ENCODE assay signal across 1 cellular context in the genomic region with DNA sequence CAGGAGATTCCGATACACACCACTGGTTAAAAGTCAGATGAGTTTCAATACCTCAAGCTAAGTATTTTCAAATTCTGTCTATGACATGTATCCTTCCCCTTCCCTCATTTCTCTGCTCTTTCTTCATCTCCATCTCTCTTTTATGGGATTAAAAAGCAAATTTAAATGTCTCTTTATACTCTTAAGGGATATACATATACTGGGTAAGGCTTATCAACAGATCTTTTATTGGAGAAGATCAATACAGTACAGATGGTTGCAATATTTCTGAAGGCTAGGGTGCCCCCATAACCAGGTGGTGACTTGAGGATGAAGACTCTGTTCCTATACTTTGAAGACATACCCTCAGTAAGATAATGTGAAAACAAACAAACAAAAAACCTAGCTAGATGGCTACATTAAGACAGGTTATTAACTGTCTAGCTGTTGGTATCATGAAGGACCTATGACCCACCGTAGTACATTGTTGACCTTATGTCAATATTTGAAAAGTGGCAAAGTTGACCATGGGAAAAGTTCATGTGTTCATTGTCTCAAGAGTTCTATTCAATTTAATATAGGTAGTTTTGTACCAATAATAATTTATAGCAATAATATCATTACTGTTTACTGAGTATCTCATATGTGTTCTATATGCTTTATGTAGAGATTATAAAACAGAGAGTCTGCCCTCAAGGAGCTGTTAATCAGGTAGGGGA.
TF ChIP-seq lines count a peak whose summit lies in the region.

No MANE protein-coding gene starts in this region.

TF ChIP-seq in HepG2, 621 proteins besides CTCF, POLR2A, EP300 and RAD21 (continued from another document and continues in another):
- TF ChIP-seq, protein P1, sequence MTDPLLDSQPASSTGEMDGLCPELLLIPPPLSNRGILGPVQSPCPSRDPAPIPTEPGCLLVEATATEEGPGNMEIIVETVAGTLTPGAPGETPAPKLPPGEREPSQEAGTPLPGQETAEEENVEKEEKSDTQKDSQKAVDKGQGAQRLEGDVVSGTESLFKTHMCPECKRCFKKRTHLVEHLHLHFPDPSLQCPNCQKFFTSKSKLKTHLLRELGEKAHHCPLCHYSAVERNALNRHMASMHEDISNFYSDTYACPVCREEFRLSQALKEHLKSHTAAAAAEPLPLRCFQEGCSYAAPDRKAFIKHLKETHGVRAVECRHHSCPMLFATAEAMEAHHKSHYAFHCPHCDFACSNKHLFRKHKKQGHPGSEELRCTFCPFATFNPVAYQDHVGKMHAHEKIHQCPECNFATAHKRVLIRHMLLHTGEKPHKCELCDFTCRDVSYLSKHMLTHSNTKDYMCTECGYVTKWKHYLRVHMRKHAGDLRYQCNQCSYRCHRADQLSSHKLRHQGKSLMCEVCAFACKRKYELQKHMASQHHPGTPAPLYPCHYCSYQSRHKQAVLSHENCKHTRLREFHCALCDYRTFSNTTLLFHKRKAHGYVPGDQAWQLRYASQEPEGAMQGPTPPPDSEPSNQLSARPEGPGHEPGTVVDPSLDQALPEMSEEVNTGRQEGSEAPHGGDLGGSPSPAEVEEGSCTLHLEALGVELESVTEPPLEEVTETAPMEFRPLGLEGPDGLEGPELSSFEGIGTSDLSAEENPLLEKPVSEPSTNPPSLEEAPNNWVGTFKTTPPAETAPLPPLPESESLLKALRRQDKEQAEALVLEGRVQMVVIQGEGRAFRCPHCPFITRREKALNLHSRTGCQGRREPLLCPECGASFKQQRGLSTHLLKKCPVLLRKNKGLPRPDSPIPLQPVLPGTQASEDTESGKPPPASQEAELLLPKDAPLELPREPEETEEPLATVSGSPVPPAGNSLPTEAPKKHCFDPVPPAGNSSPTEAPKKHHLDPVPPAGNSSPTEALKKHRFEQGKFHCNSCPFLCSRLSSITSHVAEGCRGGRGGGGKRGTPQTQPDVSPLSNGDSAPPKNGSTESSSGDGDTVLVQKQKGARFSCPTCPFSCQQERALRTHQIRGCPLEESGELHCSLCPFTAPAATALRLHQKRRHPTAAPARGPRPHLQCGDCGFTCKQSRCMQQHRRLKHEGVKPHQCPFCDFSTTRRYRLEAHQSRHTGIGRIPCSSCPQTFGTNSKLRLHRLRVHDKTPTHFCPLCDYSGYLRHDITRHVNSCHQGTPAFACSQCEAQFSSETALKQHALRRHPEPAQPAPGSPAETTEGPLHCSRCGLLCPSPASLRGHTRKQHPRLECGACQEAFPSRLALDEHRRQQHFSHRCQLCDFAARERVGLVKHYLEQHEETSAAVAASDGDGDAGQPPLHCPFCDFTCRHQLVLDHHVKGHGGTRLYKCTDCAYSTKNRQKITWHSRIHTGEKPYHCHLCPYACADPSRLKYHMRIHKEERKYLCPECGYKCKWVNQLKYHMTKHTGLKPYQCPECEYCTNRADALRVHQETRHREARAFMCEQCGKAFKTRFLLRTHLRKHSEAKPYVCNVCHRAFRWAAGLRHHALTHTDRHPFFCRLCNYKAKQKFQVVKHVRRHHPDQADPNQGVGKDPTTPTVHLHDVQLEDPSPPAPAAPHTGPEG (CRISPR knock-in tag; IDR thresholded peaks at IDR 0.05): no peak
- no peak for TF ChIP-seq ZNF17 (CRISPR knock-in tag; IDR thresholded peaks at IDR 0.05)
- no peak for TF ChIP-seq POLR2G (IDR thresholded peaks at IDR 0.05; ENCODE audit: low read depth, low read length)
- TF ChIP-seq MED1 (CRISPR knock-in tag; IDR thresholded peaks at IDR 0.05): no peak; the same call in 1 of the 2 replicates
- no peak for TF ChIP-seq RBM39 (IDR thresholded peaks at IDR 0.05; ENCODE audit: low read depth, low read length, poor library complexity, severe bottlenecking)
- no peak for TF ChIP-seq SYNCRIP (IDR thresholded peaks at IDR 0.05; ENCODE audit: insufficient read depth, low read depth, low read length)
- no peak for TF ChIP-seq RBFOX2 (IDR thresholded peaks at IDR 0.05; ENCODE audit: low read depth, low read length)
- TF ChIP-seq, protein P2, sequence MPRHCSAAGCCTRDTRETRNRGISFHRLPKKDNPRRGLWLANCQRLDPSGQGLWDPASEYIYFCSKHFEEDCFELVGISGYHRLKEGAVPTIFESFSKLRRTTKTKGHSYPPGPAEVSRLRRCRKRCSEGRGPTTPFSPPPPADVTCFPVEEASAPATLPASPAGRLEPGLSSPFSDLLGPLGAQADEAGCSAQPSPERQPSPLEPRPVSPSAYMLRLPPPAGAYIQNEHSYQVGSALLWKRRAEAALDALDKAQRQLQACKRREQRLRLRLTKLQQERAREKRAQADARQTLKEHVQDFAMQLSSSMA (CRISPR knock-in tag; IDR thresholded peaks at IDR 0.05): no peak
- TF ChIP-seq HNRNPUL1 (IDR thresholded peaks at IDR 0.05; ENCODE audit: low read depth, low read length): no peak
- TF ChIP-seq KAT8 (CRISPR knock-in tag; IDR thresholded peaks at IDR 0.05): no peak
- TF ChIP-seq PHF20 (CRISPR knock-in tag; IDR thresholded peaks at IDR 0.05): no peak
- TF ChIP-seq FOXA3 (CRISPR knock-in tag; IDR thresholded peaks at IDR 0.05): peak; percentile 93
- TF ChIP-seq HDAC2 (CRISPR knock-in tag; IDR thresholded peaks at IDR 0.05): no peak; the same call in 1 of the 2 replicates
- no peak for TF ChIP-seq TP53 (CRISPR knock-in tag; conservative IDR thresholded peaks at IDR 0.05)
- TF ChIP-seq CREM (IDR thresholded peaks at IDR 0.05): peak; percentile 31; the same call in 1 of the 2 replicates
- TF ChIP-seq CREM (CRISPR knock-in tag; IDR thresholded peaks at IDR 0.05): no peak
- TF ChIP-seq ZSCAN25 (CRISPR knock-in tag; IDR thresholded peaks at IDR 0.05): no peak
- no peak for TF ChIP-seq SRY (CRISPR knock-in tag; IDR thresholded peaks at IDR 0.05)
- TF ChIP-seq, protein P3, sequence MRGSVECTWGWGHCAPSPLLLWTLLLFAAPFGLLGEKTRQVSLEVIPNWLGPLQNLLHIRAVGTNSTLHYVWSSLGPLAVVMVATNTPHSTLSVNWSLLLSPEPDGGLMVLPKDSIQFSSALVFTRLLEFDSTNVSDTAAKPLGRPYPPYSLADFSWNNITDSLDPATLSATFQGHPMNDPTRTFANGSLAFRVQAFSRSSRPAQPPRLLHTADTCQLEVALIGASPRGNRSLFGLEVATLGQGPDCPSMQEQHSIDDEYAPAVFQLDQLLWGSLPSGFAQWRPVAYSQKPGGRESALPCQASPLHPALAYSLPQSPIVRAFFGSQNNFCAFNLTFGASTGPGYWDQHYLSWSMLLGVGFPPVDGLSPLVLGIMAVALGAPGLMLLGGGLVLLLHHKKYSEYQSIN (CRISPR knock-in tag; IDR thresholded peaks at IDR 0.05; ENCODE audit: borderline replicate concordance): no peak
- TF ChIP-seq MIER2 (CRISPR knock-in tag; IDR thresholded peaks at IDR 0.05): no peak
- TF ChIP-seq SMAD9 (CRISPR knock-in tag; IDR thresholded peaks at IDR 0.05): no peak
- no peak for TF ChIP-seq TCF12 (IDR thresholded peaks at IDR 0.05)
- TF ChIP-seq TCF12 (CRISPR knock-in tag; IDR thresholded peaks at IDR 0.05): no peak
- TF ChIP-seq ZNF703 (CRISPR knock-in tag; IDR thresholded peaks at IDR 0.05; ENCODE audit: borderline replicate concordance): no peak
- no peak for TF ChIP-seq KDM2A (CRISPR knock-in tag; IDR thresholded peaks at IDR 0.05; ENCODE audit: borderline replicate concordance, low read depth)
- TF ChIP-seq AGO1 (IDR thresholded peaks at IDR 0.05; ENCODE audit: low read depth, low read length, poor library complexity, severe bottlenecking): no peak
- TF ChIP-seq FOSL1 (CRISPR knock-in tag; IDR thresholded peaks at IDR 0.05; ENCODE audit: borderline replicate concordance): no peak
- TF ChIP-seq HOXA9 (CRISPR knock-in tag; IDR thresholded peaks at IDR 0.05; ENCODE audit: borderline replicate concordance): no peak
- TF ChIP-seq ZBTB3 (CRISPR knock-in tag; IDR thresholded peaks at IDR 0.05; ENCODE audit: borderline replicate concordance, low read depth): no peak
- TF ChIP-seq EZH2 (conservative IDR thresholded peaks at IDR 0.05; ENCODE audit: low read depth, low read length): no peak
- TF ChIP-seq, protein P4, sequence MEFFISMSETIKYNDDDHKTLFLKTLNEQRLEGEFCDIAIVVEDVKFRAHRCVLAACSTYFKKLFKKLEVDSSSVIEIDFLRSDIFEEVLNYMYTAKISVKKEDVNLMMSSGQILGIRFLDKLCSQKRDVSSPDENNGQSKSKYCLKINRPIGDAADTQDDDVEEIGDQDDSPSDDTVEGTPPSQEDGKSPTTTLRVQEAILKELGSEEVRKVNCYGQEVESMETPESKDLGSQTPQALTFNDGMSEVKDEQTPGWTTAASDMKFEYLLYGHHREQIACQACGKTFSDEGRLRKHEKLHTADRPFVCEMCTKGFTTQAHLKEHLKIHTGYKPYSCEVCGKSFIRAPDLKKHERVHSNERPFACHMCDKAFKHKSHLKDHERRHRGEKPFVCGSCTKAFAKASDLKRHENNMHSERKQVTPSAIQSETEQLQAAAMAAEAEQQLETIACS (CRISPR knock-in tag; IDR thresholded peaks at IDR 0.05): no peak
- TF ChIP-seq MEIS1 (CRISPR knock-in tag; IDR thresholded peaks at IDR 0.05; ENCODE audit: borderline replicate concordance): no peak
- TF ChIP-seq ZNF292 (CRISPR knock-in tag; IDR thresholded peaks at IDR 0.05; ENCODE audit: borderline replicate concordance, low read depth): no peak
- TF ChIP-seq, protein P5, sequence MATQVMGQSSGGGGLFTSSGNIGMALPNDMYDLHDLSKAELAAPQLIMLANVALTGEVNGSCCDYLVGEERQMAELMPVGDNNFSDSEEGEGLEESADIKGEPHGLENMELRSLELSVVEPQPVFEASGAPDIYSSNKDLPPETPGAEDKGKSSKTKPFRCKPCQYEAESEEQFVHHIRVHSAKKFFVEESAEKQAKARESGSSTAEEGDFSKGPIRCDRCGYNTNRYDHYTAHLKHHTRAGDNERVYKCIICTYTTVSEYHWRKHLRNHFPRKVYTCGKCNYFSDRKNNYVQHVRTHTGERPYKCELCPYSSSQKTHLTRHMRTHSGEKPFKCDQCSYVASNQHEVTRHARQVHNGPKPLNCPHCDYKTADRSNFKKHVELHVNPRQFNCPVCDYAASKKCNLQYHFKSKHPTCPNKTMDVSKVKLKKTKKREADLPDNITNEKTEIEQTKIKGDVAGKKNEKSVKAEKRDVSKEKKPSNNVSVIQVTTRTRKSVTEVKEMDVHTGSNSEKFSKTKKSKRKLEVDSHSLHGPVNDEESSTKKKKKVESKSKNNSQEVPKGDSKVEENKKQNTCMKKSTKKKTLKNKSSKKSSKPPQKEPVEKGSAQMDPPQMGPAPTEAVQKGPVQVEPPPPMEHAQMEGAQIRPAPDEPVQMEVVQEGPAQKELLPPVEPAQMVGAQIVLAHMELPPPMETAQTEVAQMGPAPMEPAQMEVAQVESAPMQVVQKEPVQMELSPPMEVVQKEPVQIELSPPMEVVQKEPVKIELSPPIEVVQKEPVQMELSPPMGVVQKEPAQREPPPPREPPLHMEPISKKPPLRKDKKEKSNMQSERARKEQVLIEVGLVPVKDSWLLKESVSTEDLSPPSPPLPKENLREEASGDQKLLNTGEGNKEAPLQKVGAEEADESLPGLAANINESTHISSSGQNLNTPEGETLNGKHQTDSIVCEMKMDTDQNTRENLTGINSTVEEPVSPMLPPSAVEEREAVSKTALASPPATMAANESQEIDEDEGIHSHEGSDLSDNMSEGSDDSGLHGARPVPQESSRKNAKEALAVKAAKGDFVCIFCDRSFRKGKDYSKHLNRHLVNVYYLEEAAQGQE (IDR thresholded peaks at IDR 0.05; ENCODE audit: borderline replicate concordance in 1 of 2, low read depth in 1 of 2, low read length in 2 of 2): no peak
- no peak for TF ChIP-seq ZNF563 (CRISPR knock-in tag; IDR thresholded peaks at IDR 0.05)
- TF ChIP-seq ZNF329 (CRISPR knock-in tag; IDR thresholded peaks at IDR 0.05; ENCODE audit: low read depth): no peak
- TF ChIP-seq, protein P6, sequence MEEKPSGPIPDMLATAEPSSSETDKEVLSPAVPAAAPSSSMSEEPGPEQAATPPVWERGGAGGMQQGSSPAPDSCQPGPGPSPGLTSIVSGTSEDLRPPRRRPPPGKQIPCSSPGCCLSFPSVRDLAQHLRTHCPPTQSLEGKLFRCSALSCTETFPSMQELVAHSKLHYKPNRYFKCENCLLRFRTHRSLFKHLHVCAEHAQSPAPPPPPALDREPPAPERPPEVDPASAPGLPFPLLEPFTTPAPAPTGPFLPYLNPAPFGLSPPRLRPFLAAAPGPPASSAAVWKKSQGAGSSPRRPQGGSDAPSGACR (CRISPR knock-in tag; IDR thresholded peaks at IDR 0.05): no peak
- TF ChIP-seq ZNF431 (CRISPR knock-in tag; IDR thresholded peaks at IDR 0.05; ENCODE audit: borderline replicate concordance, low read depth): no peak
- TF ChIP-seq, protein P7, sequence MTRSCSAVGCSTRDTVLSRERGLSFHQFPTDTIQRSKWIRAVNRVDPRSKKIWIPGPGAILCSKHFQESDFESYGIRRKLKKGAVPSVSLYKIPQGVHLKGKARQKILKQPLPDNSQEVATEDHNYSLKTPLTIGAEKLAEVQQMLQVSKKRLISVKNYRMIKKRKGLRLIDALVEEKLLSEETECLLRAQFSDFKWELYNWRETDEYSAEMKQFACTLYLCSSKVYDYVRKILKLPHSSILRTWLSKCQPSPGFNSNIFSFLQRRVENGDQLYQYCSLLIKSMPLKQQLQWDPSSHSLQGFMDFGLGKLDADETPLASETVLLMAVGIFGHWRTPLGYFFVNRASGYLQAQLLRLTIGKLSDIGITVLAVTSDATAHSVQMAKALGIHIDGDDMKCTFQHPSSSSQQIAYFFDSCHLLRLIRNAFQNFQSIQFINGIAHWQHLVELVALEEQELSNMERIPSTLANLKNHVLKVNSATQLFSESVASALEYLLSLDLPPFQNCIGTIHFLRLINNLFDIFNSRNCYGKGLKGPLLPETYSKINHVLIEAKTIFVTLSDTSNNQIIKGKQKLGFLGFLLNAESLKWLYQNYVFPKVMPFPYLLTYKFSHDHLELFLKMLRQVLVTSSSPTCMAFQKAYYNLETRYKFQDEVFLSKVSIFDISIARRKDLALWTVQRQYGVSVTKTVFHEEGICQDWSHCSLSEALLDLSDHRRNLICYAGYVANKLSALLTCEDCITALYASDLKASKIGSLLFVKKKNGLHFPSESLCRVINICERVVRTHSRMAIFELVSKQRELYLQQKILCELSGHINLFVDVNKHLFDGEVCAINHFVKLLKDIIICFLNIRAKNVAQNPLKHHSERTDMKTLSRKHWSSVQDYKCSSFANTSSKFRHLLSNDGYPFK (CRISPR knock-in tag; IDR thresholded peaks at IDR 0.05; ENCODE audit: borderline replicate concordance): no peak
- no peak for TF ChIP-seq ZNF350 (CRISPR knock-in tag; IDR thresholded peaks at IDR 0.05; ENCODE audit: borderline replicate concordance, low read depth)
- TF ChIP-seq BCL6 (CRISPR knock-in tag; IDR thresholded peaks at IDR 0.05): peak; percentile 84
- no peak for TF ChIP-seq THAP11 (CRISPR knock-in tag; IDR thresholded peaks at IDR 0.05)
- TF ChIP-seq, protein P8, sequence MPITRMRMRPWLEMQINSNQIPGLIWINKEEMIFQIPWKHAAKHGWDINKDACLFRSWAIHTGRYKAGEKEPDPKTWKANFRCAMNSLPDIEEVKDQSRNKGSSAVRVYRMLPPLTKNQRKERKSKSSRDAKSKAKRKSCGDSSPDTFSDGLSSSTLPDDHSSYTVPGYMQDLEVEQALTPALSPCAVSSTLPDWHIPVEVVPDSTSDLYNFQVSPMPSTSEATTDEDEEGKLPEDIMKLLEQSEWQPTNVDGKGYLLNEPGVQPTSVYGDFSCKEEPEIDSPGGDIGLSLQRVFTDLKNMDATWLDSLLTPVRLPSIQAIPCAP (CRISPR knock-in tag; IDR thresholded peaks at IDR 0.05; ENCODE audit: low read depth): no peak
- no peak for TF ChIP-seq ZNF782 (CRISPR knock-in tag; IDR thresholded peaks at IDR 0.05; ENCODE audit: borderline replicate concordance)
- TF ChIP-seq, protein P9, sequence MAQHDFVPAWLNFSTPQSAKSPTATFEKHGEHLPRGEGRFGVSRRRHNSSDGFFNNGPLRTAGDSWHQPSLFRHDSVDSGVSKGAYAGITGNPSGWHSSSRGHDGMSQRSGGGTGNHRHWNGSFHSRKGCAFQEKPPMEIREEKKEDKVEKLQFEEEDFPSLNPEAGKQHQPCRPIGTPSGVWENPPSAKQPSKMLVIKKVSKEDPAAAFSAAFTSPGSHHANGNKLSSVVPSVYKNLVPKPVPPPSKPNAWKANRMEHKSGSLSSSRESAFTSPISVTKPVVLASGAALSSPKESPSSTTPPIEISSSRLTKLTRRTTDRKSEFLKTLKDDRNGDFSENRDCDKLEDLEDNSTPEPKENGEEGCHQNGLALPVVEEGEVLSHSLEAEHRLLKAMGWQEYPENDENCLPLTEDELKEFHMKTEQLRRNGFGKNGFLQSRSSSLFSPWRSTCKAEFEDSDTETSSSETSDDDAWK (CRISPR knock-in tag; IDR thresholded peaks at IDR 0.05): no peak
